Comparison of ENCODE assay signal across 8 cellular contexts in the genomic region with DNA sequence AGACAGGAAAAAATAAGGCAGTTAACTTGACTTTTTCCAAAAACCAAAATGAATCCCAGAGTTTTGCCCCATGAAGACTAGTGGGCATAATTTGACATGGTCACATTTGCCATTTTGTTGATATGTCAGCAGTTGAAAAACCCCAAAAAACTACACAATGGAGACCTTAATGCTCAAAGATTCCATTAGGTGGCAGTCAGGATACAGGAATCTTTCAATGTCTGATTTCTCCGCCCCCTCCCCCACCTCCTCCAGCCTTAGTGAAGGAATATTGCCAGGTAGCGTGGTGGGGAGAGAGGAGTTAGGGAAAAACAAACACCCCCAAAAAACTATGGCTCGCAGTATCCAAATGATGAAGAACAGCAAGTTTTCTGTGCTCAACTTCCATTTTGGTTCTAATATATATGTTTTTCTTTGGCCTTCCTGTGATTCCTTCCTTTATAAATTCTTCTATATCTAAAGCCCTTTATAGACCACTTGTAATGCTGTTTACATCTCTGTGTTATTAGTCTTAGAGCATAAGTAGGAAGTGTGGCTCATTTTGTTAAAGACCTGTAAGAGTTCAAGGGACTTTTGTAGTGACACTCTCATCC. TPM values are rescaled to one million over a fixed set of nuclear protein-coding genes. Genes with fewer than 3 reads are reported as not detected.
A peak's percentile ranks its signal among the peaks of the same experiment; 100 is the strongest.
DNase-seq lines count a peak whose midpoint lies in the region; ATAC-seq and TF ChIP-seq lines count a peak whose summit lies in the region.

No MANE protein-coding gene starts in this region.

- peak; percentile 49 to 64 for ATAC-seq in stimulated activated naive B cell treated with anti-CD40 and anti-IgM and Interleukin-4, amounts not matched to agents 10 μg/mL and 1 μg/mL and 100 μg/mL, for 72 hours (replicated peaks)

- H3K27ac ChIP-seq in SJCRH30 (no peak overlapping the region), brain microvascular endothelial cell (peak overlapping the region; percentile 21)

- in situ Hi-C loops in KBM-7 (cut with MboI; ENCODE audit: low pct_unique_long_range_greater_than_20kb, low sequenced_read_pairs) (no loop called here), brain microvascular endothelial cell (cut with HindIII; ENCODE audit: low pct_ligation_motif_present, low sequenced_read_pairs) (no loop called here)

- H3K4me3 ChIP-seq in SJCRH30 (no peak overlapping the region), brain microvascular endothelial cell (ENCODE audit: low read depth, low read length) (no peak overlapping the region)

- peaks cover 21 to 34% of the 10 kb centered on the region in 2 donors for H3K4me1 Mint-ChIP-seq in stimulated activated naive B cell treated with anti-CD40 and anti-IgM and Interleukin-4, amounts not matched to agents 10 μg/mL and 1 μg/mL and 100 μg/mL, for 72 hours

- peak overlapping the region; percentile 14 for H3K27ac Mint-ChIP-seq in stimulated activated naive B cell treated with anti-CD40 and anti-IgM and Interleukin-4, amounts not matched to agents 10 μg/mL and 1 μg/mL and 100 μg/mL, for 72 hours

- peak; percentile 72 for TF ChIP-seq CTCF in brain microvascular endothelial cell (IDR thresholded peaks at IDR 0.05; ENCODE audit: low read depth, low read length, missing control alignments)

- no peaks in the 10 kb centered on the region for H3K9me3 Mint-ChIP-seq in stimulated activated naive B cell treated with anti-CD40 and anti-IgM and Interleukin-4, amounts not matched to agents 10 μg/mL and 1 μg/mL and 100 μg/mL, for 72 hours

- no peaks in the 10 kb centered on the region for H3K4me1 ChIP-seq in SJCRH30

- no peaks in the 10 kb centered on the region for H3K36me3 ChIP-seq in SJCRH30
- H3K36me3 ChIP-seq in brain microvascular endothelial cell (replicated peaks): no peaks in the 10 kb centered on the region

- H3K27me3 ChIP-seq in SJCRH30: no peaks in the 10 kb centered on the region; the same call in 1 of the 2 replicates
- H3K27me3 ChIP-seq in brain microvascular endothelial cell (replicated peaks): no peaks in the 10 kb centered on the region

- DNase-seq in A172 (ENCODE audit: low spot score) (peak; percentile 68), EL (peak; percentile 69), KBM-7 (peak; percentile 65), SJCRH30 (peak; percentile 55 to 83), brain microvascular endothelial cell (peak; percentile 46), kidney glomerular epithelial cell (lab: John Stamatoyannopoulos, UW) (peak; percentile 65), mesenteric fat pad (ENCODE audit: low spot score) (no peak)
- no peak for DNase-seq in stimulated activated naive B cell treated with anti-CD40 and anti-IgM and Interleukin-4, amounts not matched to agents 10 μg/mL and 1 μg/mL and 100 μg/mL, for 72 hours

- H3K4me3 Mint-ChIP-seq in stimulated activated naive B cell treated with anti-CD40 and anti-IgM and Interleukin-4, amounts not matched to agents 10 μg/mL and 1 μg/mL and 100 μg/mL, for 72 hours: no peak overlapping the region

- no peaks in the 10 kb centered on the region for H3K27me3 Mint-ChIP-seq in stimulated activated naive B cell treated with anti-CD40 and anti-IgM and Interleukin-4, amounts not matched to agents 10 μg/mL and 1 μg/mL and 100 μg/mL, for 72 hours

- H3K9me3 ChIP-seq in SJCRH30 (replicated peaks): no peaks in the 10 kb centered on the region

- no peaks in the 10 kb centered on the region for H3K36me3 Mint-ChIP-seq in stimulated activated naive B cell treated with anti-CD40 and anti-IgM and Interleukin-4, amounts not matched to agents 10 μg/mL and 1 μg/mL and 100 μg/mL, for 72 hours

RNA-seq across cellular contexts. Expression of a gene that starts 6.7 kb away (rescaled TPM):
- total RNA-seq in A172 (2014; rRNA removed; shearing (Covaris generic)): 10.4 and 14.3 TPM in 2 replicates
- total RNA-seq in SJCRH30 (2014; rRNA removed; shearing (Covaris generic)): 11.4 and 17.0 TPM in 2 replicates
- total RNA-seq in mesenteric fat pad: 26.1 TPM

Comparison
In these comparisons a context has a peak if more than half of its experiments do, and no peak if none do; other contexts are left out.
1. DNase-seq: peak in A172 (single experiment), EL (single experiment), KBM-7 (single experiment), SJCRH30 (2 of 2), brain microvascular endothelial cell (single experiment) and kidney glomerular epithelial cell (single experiment); none in stimulated activated naive B cell treated with anti-CD40 and anti-IgM and Interleukin-4, amounts not matched to agents 10 μg/mL and 1 μg/mL and 100 μg/mL, for 72 hours (single experiment) and mesenteric fat pad (single experiment).